ENCODE assay signal across 9 cellular contexts in genomic region chrX:150062292-150063137, GRCh38.
DNase-seq lines count a peak whose midpoint lies in the region; ATAC-seq, FAIRE-seq and TF ChIP-seq lines count a peak whose summit lies in the region.
"Had no signal": no experiment of that assay in that cellular context is flagged by ENCODE, and none has a peak within 500 bp of the region (broad histone marks: within the 10 kb centered on the region; RNA-seq: fewer than 3 reads in every experiment).

No MANE protein-coding gene starts in this region.

- H3K4me1 ChIP-seq in BLaER1 treated with 17β-estradiol and CSF1 and Interleukin-3, amounts not matched to agents 10 nM and 100 nM, result peaks cover 23 to 27% (median 25%) of the 10 kb centered on the region in 10 experiments
- H3K4me1 ChIP-seq in kidney (ENCODE audit: control insufficient read depth in 1 of 2, insufficient read depth in 1 of 2, low read depth in 1 of 2, low read length in 2 of 2), result no peaks in the 10 kb centered on the region

- H3K4me3 ChIP-seq in BLaER1 treated with 17β-estradiol and CSF1 and Interleukin-3, amounts not matched to agents 10 nM and 100 nM, result no peak overlapping the region
- no peak overlapping the region for H3K4me3 ChIP-seq in MG63
- H3K4me3 ChIP-seq in kidney (ENCODE audit: low read length in 2 of 2), result no peak overlapping the region

- DNase-seq in MG63 (peak; percentile 54), amniotic epithelial cell (ENCODE audit: low read depth) (peak; percentile 20), kidney (peak; percentile 73), C1 segment of cervical spinal cord (lab: John Stamatoyannopoulos, UW) (no peak), KBM-7 (no peak)

- no peaks in the 10 kb centered on the region for H4K20me1 ChIP-seq in BLaER1 treated with 17β-estradiol and CSF1 and Interleukin-3, amounts not matched to agents 10 nM and 100 nM

- peak overlapping the region; percentile 39 to 69 (median 55) for H3K4me2 ChIP-seq in BLaER1 treated with 17β-estradiol and CSF1 and Interleukin-3, amounts not matched to agents 10 nM and 100 nM

- no peak for TF ChIP-seq CTCF in kidney (IDR thresholded peaks at IDR 0.05; ENCODE audit: borderline replicate concordance, extremely low read depth, insufficient read depth)

- in situ Hi-C loops in KBM-7 (cut with MboI; ENCODE audit: low pct_unique_long_range_greater_than_20kb, low sequenced_read_pairs), result no loop called here

- H3K36me3 ChIP-seq in BLaER1 treated with 17β-estradiol and CSF1 and Interleukin-3, amounts not matched to agents 10 nM and 100 nM, result no peaks in the 10 kb centered on the region
- no peaks in the 10 kb centered on the region for H3K36me3 ChIP-seq in MG63
- no peaks in the 10 kb centered on the region for H3K36me3 ChIP-seq in kidney (ENCODE audit: control insufficient read depth in 1 of 2, insufficient read depth in 2 of 2, low read length in 2 of 2)

- no peaks in the 10 kb centered on the region for H3K27me3 ChIP-seq in BLaER1 treated with 17β-estradiol and CSF1 and Interleukin-3, amounts not matched to agents 10 nM and 100 nM
- H3K27me3 ChIP-seq in MG63, result no peaks in the 10 kb centered on the region

- no peak overlapping the region for H3K9ac ChIP-seq in BLaER1 treated with 17β-estradiol and CSF1 and Interleukin-3, amounts not matched to agents 10 nM and 100 nM
- H3K9ac ChIP-seq in kidney (ENCODE audit: low read length in 2 of 2), result no peak overlapping the region

- ATAC-seq in HG03159 (IDR thresholded peaks at IDR 0.05; ENCODE audit: unreplicated experiment) (no peak), GM21576 (IDR thresholded peaks at IDR 0.05; ENCODE audit: unreplicated experiment) (no peak)

- H3K9me3 ChIP-seq in BLaER1 treated with 17β-estradiol and CSF1 and Interleukin-3, amounts not matched to agents 10 nM and 100 nM (replicated peaks in 1 of 11), result no peaks in the 10 kb centered on the region
- no peaks in the 10 kb centered on the region for H3K9me3 ChIP-seq in MG63
- H3K9me3 ChIP-seq in kidney (ENCODE audit: control insufficient read depth in 1 of 2, low read length in 2 of 2), result no peaks in the 10 kb centered on the region

- no peak overlapping the region for H3K27ac ChIP-seq in BLaER1 treated with 17β-estradiol and CSF1 and Interleukin-3, amounts not matched to agents 10 nM and 100 nM
- no peak overlapping the region for H3K27ac ChIP-seq in kidney (ENCODE audit: low read depth in 2 of 2, low read length in 2 of 2)
- H3K27ac ChIP-seq: HL-60 had no signal

- FAIRE-seq in kidney (lab: Jason Lieb, UNC), result no peak

- intact Hi-C loops in kidney (cut with DNase I), result no loop called here

Comparison
In these comparisons a context has a peak if more than half of its experiments do, and no peak if none do; other contexts are left out.
1. DNase-seq: peak in MG63 (single experiment), amniotic epithelial cell (single experiment) and kidney (single experiment); none in C1 segment of cervical spinal cord (0 of 14) and KBM-7 (single experiment).